22 cellular contexts compared by ENCODE assay signal in genomic region chr13:44380404-44381165, GRCh38. TPM values are rescaled to one million over a fixed set of nuclear protein-coding genes. Genes with fewer than 3 reads are reported as not detected.
DNase-seq lines count a peak whose midpoint lies in the region; ATAC-seq and TF ChIP-seq lines count a peak whose summit lies in the region.
"Had no signal": no experiment of that assay in that cellular context is flagged by ENCODE, and none has a peak within 500 bp of the region (broad histone marks: within the 10 kb centered on the region; RNA-seq: fewer than 3 reads in every experiment).

No MANE protein-coding gene starts in this region.

- no peaks in the 10 kb centered on the region for H3K9me3 ChIP-seq in adipocyte (ENCODE audit: control insufficient read depth, low read length)
- H3K9me3 ChIP-seq in hepatocyte (ENCODE audit: low read depth) = no peaks in the 10 kb centered on the region
- H3K9me3 ChIP-seq: suprapubic skin, uterus had no signal

- H2AFZ ChIP-seq in hepatocyte = no peak overlapping the region

- H3K4me2 ChIP-seq in hepatocyte = no peak overlapping the region
- H3K4me2 ChIP-seq: KMS-11 had no signal

- H3K27ac ChIP-seq in hepatocyte = peak overlapping the region; percentile 85
- H3K27ac ChIP-seq: KMS-11, suprapubic skin, uterus had no signal

- H3K4me1 ChIP-seq in adipocyte (ENCODE audit: control insufficient read depth, insufficient read depth, low read length) (peaks cover 14% of the 10 kb centered on the region), hepatocyte (ENCODE audit: insufficient read depth) (peaks cover 17% of the 10 kb centered on the region)
- H3K4me1 ChIP-seq: suprapubic skin, uterus had no signal

- H3K36me3 ChIP-seq in adipocyte (ENCODE audit: control insufficient read depth, insufficient read depth, low read length, severe bottlenecking) (no peaks in the 10 kb centered on the region), hepatocyte (replicated peaks; ENCODE audit: insufficient read depth, low read depth) (no peaks in the 10 kb centered on the region)
- H3K36me3 ChIP-seq: suprapubic skin, uterus had no signal

- TF ChIP-seq CTCF in hepatocyte (IDR thresholded peaks at IDR 0.05; ENCODE audit: poor library complexity) = no peak

- 90% methylated on average over 3 of the region's 3 CpGs for WGBS in hepatocyte (ENCODE audit: low lambda C conversion rate, missing lambda C conversion rate)

- no peaks in the 10 kb centered on the region for H4K20me1 ChIP-seq in hepatocyte (ENCODE audit: insufficient read depth, poor library complexity, severe bottlenecking)

- no peaks in the 10 kb centered on the region for H3K9me2 ChIP-seq in hepatocyte (replicated peaks; ENCODE audit: insufficient read depth)

- no peak overlapping the region for H3K4me3 ChIP-seq in adipocyte (ENCODE audit: low read length)
- no peak overlapping the region for H3K4me3 ChIP-seq in hepatocyte
- H3K4me3 ChIP-seq: suprapubic skin, uterus had no signal

- DNase-seq in AG20443 (ENCODE audit: low spot score) (peak; percentile 39), HT1080 (ENCODE audit: low read depth) (peak; percentile 77), adipocyte (ENCODE audit: low read depth) (peak; percentile 22), hepatocyte (ENCODE audit: low spot score) (no peak), SHP77 (lab: John Stamatoyannopoulos, UW) (no peak), HPDE6-E6E7 (ENCODE audit: extremely low spot score) (no peak), NCI-H510A treated with DMSO at 0.1 percent for 48 hours (lab: John Stamatoyannopoulos, UW) (no peak)
- DNase-seq: activated CD4-positive, alpha-beta T cell treated with anti-CD3 and anti-CD28 coated beads for 48 hours; C1 segment of cervical spinal cord; H7; left ventricle myocardium superior; NCI-H1694 treated with DMSO at 0.1 percent for 48 hours; NCI-H2171 treated with DMSO at 0.1 percent for 48 hours; posterior cingulate gyrus; Right ventricle myocardium superior; T-helper 1 cell; uterus had no signal

- no peak overlapping the region for H3K9ac ChIP-seq in adipocyte (ENCODE audit: low read length)
- H3K9ac ChIP-seq: KMS-11 had no signal

- ATAC-seq in HG03354 (IDR thresholded peaks at IDR 0.05; ENCODE audit: poor library complexity, severe bottlenecking, unreplicated experiment) = no peak
- ATAC-seq: left ventricle myocardium superior, sciatic nerve had no signal

- no peaks in the 10 kb centered on the region for H3K27me3 ChIP-seq in adipocyte (replicated peaks; ENCODE audit: control insufficient read depth, insufficient read depth, low read length)
- no peaks in the 10 kb centered on the region for H3K27me3 ChIP-seq in hepatocyte
- H3K27me3 ChIP-seq: suprapubic skin, uterus had no signal

- H3K79me2 ChIP-seq in hepatocyte = no peaks in the 10 kb centered on the region

RNA-seq across cellular contexts. Expression of gene SERP2, which starts 7.0 kb away (rescaled TPM):
- total RNA-seq in HT1080 (2014; rRNA removed; shearing (Covaris generic)) = not detected in 2 replicates
- not detected in 2 replicates for polyA plus RNA-seq in HT1080 (2015; cell fraction: cytosol; rRNA removed)
- polyA plus RNA-seq in HT1080 (2015; cell fraction: nucleus; rRNA removed) = not detected in 2 replicates
- total RNA-seq in hepatocyte = 1.8 and 4.3 TPM in 2 replicates
- polyA plus RNA-seq in hepatocyte = 7.7 and 7.9 TPM in 2 replicates
- total RNA-seq: activated T-helper 1 cell treated with anti-CD3 and anti-CD28 coated beads, Interleukin-12 subunit alpha, Interleukin-12 subunit beta, Interleukin-2, Interleukin-4 antibody, amounts not matched to agents 30 ng/mL and 10 ng/mL and 1 ng/mL, durations not matched to agents 14 hours and 24 hours and 36 hours had no signal

Comparison
In these comparisons a context has a peak if more than half of its experiments do, and no peak if none do; other contexts are left out.
1. DNase-seq: peak in AG20443 (single experiment), HT1080 (single experiment) and adipocyte (single experiment); none in hepatocyte (single experiment), SHP77 (0 of 2), HPDE6-E6E7 (single experiment) and NCI-H510A treated with DMSO at 0.1 percent for 48 hours (single experiment).